16 cellular contexts compared by ENCODE assay signal in the genomic region with DNA sequence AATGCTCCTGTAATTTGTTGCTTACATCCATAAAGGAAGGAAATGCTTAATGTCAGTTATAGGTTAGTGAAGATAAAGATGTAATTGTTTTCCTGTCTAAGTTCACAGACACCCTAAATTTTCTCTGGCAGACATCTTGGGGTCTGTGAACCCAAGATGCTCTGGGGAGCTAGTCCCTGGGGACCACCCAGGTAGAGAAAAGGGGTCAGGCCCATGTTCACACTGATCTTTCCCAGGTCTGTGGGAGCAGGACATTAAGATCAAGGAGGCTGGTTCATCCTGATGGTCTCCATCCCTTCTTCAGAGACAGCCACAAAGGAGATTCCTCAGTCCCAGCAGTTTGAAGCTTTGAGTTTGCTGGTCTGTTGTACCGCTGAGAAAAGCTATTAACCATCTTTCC.
DNase-seq lines count a peak whose midpoint lies in the region; ATAC-seq and TF ChIP-seq lines count a peak whose summit lies in the region.
"Had no signal": no experiment of that assay in that cellular context is flagged by ENCODE, and none has a peak within 500 bp of the region (broad histone marks: within the 10 kb centered on the region; RNA-seq: fewer than 3 reads in every experiment).

No MANE protein-coding gene starts in this region.

- H3K27me3 ChIP-seq in ovary, result no peaks in the 10 kb centered on the region
- H3K27me3 ChIP-seq: right lobe of liver, upper lobe of right lung had no signal

- no peak overlapping the region for H3K27ac ChIP-seq in ovary
- H3K27ac ChIP-seq: coronary artery, parathyroid adenoma, right lobe of liver, upper lobe of right lung had no signal

- H3K4me3 ChIP-seq in ovary, result no peak overlapping the region
- H3K4me3 ChIP-seq: coronary artery, right lobe of liver, upper lobe of right lung had no signal

- H3K36me3 ChIP-seq in ovary, result no peaks in the 10 kb centered on the region
- H3K36me3 ChIP-seq: right lobe of liver, upper lobe of right lung had no signal

- peaks cover 42% of the 10 kb centered on the region for H3K36me3 Mint-ChIP-seq in stimulated activated naive CD8-positive, alpha-beta T cell treated with anti-CD3 and anti-CD28 coated beads, Interleukin-15, Interleukin-2, amounts not matched to agents 100 ng/mL and 50 ng/mL, for 24 hours (ENCODE audit: low read depth)
- no peaks in the 10 kb centered on the region for H3K36me3 Mint-ChIP-seq in glutamatergic neuron (ENCODE audit: unreplicated experiment)
- peaks cover 39% of the 10 kb centered on the region for H3K36me3 Mint-ChIP-seq in effector memory CD8-positive, alpha-beta T cell (ENCODE audit: insufficient read depth)
- H3K36me3 Mint-ChIP-seq: mesothelial cell of epicardium had no signal

- peak overlapping the region; percentile 98 for H3K27ac Mint-ChIP-seq in stimulated activated naive CD8-positive, alpha-beta T cell treated with anti-CD3 and anti-CD28 coated beads, Interleukin-15, Interleukin-2, amounts not matched to agents 100 ng/mL and 50 ng/mL, for 24 hours
- peak overlapping the region; percentile 90 for H3K27ac Mint-ChIP-seq in glutamatergic neuron (ENCODE audit: unreplicated experiment)
- H3K27ac Mint-ChIP-seq in effector memory CD8-positive, alpha-beta T cell, result peak overlapping the region in 1 of 2 donors; percentile 67
- H3K27ac Mint-ChIP-seq: mesothelial cell of epicardium had no signal

- TF ChIP-seq CTCF in glutamatergic neuron (IDR thresholded peaks at IDR 0.05; ENCODE audit: partially characterized antibody, unreplicated experiment), result no peak
- no peak for TF ChIP-seq CTCF in ovary (IDR thresholded peaks at IDR 0.05)

- no peaks in the 10 kb centered on the region for H3K9me3 ChIP-seq in ovary
- H3K9me3 ChIP-seq: right lobe of liver, upper lobe of right lung had no signal

- TF ChIP-seq POLR2A in ovary (IDR thresholded peaks at IDR 0.05), result no peak

- WGBS in ovary, 3 donors, result 88 to 90% (median 89%) methylated on average over 1 of the region's 1 CpG

- H3K4me3 Mint-ChIP-seq in stimulated activated naive CD8-positive, alpha-beta T cell treated with anti-CD3 and anti-CD28 coated beads, Interleukin-15, Interleukin-2, amounts not matched to agents 100 ng/mL and 50 ng/mL, for 24 hours, result no peak overlapping the region
- no peak overlapping the region for H3K4me3 Mint-ChIP-seq in glutamatergic neuron (ENCODE audit: unreplicated experiment)
- no peak overlapping the region for H3K4me3 Mint-ChIP-seq in effector memory CD8-positive, alpha-beta T cell
- H3K4me3 Mint-ChIP-seq: CD14-positive monocyte; mesothelial cell of epicardium; naive thymus-derived CD8-positive, alpha-beta T cell had no signal

- ATAC-seq in stimulated activated naive CD8-positive, alpha-beta T cell treated with anti-CD3 and anti-CD28 coated beads, Interleukin-15, Interleukin-2, amounts not matched to agents 100 U/mL and 50 U/mL, for 24 hours, result no peak
- no peak for ATAC-seq in effector memory CD8-positive, alpha-beta T cell (replicated peaks)
- ATAC-seq: naive thymus-derived CD8-positive, alpha-beta T cell; right lobe of liver; upper lobe of right lung had no signal

- H3K4me1 Mint-ChIP-seq in stimulated activated naive CD8-positive, alpha-beta T cell treated with anti-CD3 and anti-CD28 coated beads, Interleukin-15, Interleukin-2, amounts not matched to agents 100 ng/mL and 50 ng/mL, for 24 hours (ENCODE audit: low read depth), result peaks cover 76% of the 10 kb centered on the region
- H3K4me1 Mint-ChIP-seq in glutamatergic neuron (ENCODE audit: low read depth, unreplicated experiment), result peaks cover 57% of the 10 kb centered on the region
- H3K4me1 Mint-ChIP-seq in effector memory CD8-positive, alpha-beta T cell (ENCODE audit: low read depth in 2 of 2), result peaks cover 0 to 12% of the 10 kb centered on the region in 2 donors

- peaks cover 3% of the 10 kb centered on the region for H3K9me3 Mint-ChIP-seq in stimulated activated naive CD8-positive, alpha-beta T cell treated with anti-CD3 and anti-CD28 coated beads, Interleukin-15, Interleukin-2, amounts not matched to agents 100 ng/mL and 50 ng/mL, for 24 hours
- H3K9me3 Mint-ChIP-seq in glutamatergic neuron (ENCODE audit: unreplicated experiment), result peaks cover 11% of the 10 kb centered on the region
- no peaks in the 10 kb centered on the region for H3K9me3 Mint-ChIP-seq in effector memory CD8-positive, alpha-beta T cell
- H3K9me3 Mint-ChIP-seq: CD14-positive monocyte; mesothelial cell of epicardium; naive thymus-derived CD8-positive, alpha-beta T cell had no signal

- DNase-seq in stimulated activated naive CD8-positive, alpha-beta T cell treated with anti-CD3 and anti-CD28 coated beads, Interleukin-15, Interleukin-2, amounts not matched to agents 100 U/mL and 50 U/mL, for 24 hours, result no peak
- peak; percentile 11 for DNase-seq in SK-N-DZ (ENCODE audit: low spot score)
- DNase-seq in glutamatergic neuron, result no peak
- no peak for DNase-seq in effector memory CD8-positive, alpha-beta T cell
- DNase-seq in NCI-H1436 (lab: John Stamatoyannopoulos, UW), result no peak
- DNase-seq in ovary, result no peak
- DNase-seq: activated CD4-positive, alpha-beta T cell treated with anti-CD3 and anti-CD28 coated beads for 1 hour; naive thymus-derived CD8-positive, alpha-beta T cell; right lobe of liver; Right ventricle myocardium superior; upper lobe of right lung had no signal

- H3K27me3 Mint-ChIP-seq in stimulated activated naive CD8-positive, alpha-beta T cell treated with anti-CD3 and anti-CD28 coated beads, Interleukin-15, Interleukin-2, amounts not matched to agents 100 ng/mL and 50 ng/mL, for 24 hours, result no peaks in the 10 kb centered on the region
- peaks cover 3% of the 10 kb centered on the region for H3K27me3 Mint-ChIP-seq in glutamatergic neuron (ENCODE audit: unreplicated experiment)
- no peaks in the 10 kb centered on the region for H3K27me3 Mint-ChIP-seq in effector memory CD8-positive, alpha-beta T cell
- H3K27me3 Mint-ChIP-seq: naive thymus-derived CD8-positive, alpha-beta T cell had no signal

- intact Hi-C loops in ovary (cut with DNase I), result no loop called here

- peaks cover 6% of the 10 kb centered on the region for H3K4me1 ChIP-seq in ovary (ENCODE audit: insufficient read depth)
- H3K4me1 ChIP-seq: right lobe of liver, upper lobe of right lung had no signal

- TF ChIP-seq EP300 in ovary (IDR thresholded peaks at IDR 0.05), result no peak
